ENCODE assay signal across 20 cellular contexts in genomic region chr9:9563817-9564216, GRCh38.
"Had no signal": no experiment of that assay in that cellular context is flagged by ENCODE, and none has a peak within 500 bp of the region (broad histone marks: within the 10 kb centered on the region; RNA-seq: fewer than 3 reads in every experiment).

No MANE protein-coding gene starts in this region.

- ATAC-seq: activated CD8-positive, alpha-beta T cell treated with anti-CD3 and anti-CD28 coated beads, Interleukin-2, amount 10 ng/mL, durations not matched to agents 7 days and 5 days; activated naive CD8-positive, alpha-beta T cell treated with anti-CD3 and anti-CD28 coated beads, Interleukin-2, amount 50 U/mL, for 24 hours; foreskin keratinocyte; sciatic nerve; stimulated activated effector memory CD8-positive, alpha-beta T cell treated with anti-CD3 and anti-CD28 coated beads, Interleukin-12 subunit alpha, Interleukin-12 subunit beta, amount 100 ng/mL, for 72 hours had no signal

- DNase-seq: activated CD4-positive, alpha-beta T cell treated with anti-CD3 and anti-CD28 coated beads, Interleukin-2, amount 10 ng/mL, durations not matched to agents 7 days and 5 days; activated CD8-positive, alpha-beta T cell treated with anti-CD3 and anti-CD28 coated beads, Interleukin-2, amount 10 ng/mL, durations not matched to agents 7 days and 5 days; activated effector memory CD4-positive, alpha-beta T cell treated with Interleukin-2 at 50 U/mL for 16 hours; activated naive CD4-positive, alpha-beta T cell treated with anti-CD3 and anti-CD28 coated beads, Interleukin-2, amount 10 ng/mL, durations not matched to agents 7 days and 5 days; activated naive CD8-positive, alpha-beta T cell treated with anti-CD3 and anti-CD28 coated beads, Interleukin-2, amount 50 U/mL, for 24 hours; activated T-cell treated with anti-CD3 and anti-CD28 coated beads, Interleukin-2, amount 50 U/mL, for 48 hours; anterior cingulate cortex; central memory CD4-positive, alpha-beta T cell; dorsolateral prefrontal cortex; foreskin keratinocyte; head of caudate nucleus; left ventricle myocardium inferior; mammary epithelial cell; midbrain; stimulated activated CD4-positive, alpha-beta T cell treated with anti-CD3 and anti-CD28 coated beads, Interleukin-4, amount 100 ng/mL, for 24 hours; stomach; T-helper 9 cell; testis had no signal
